ENCODE assay signal across 26 cellular contexts in the genomic region with DNA sequence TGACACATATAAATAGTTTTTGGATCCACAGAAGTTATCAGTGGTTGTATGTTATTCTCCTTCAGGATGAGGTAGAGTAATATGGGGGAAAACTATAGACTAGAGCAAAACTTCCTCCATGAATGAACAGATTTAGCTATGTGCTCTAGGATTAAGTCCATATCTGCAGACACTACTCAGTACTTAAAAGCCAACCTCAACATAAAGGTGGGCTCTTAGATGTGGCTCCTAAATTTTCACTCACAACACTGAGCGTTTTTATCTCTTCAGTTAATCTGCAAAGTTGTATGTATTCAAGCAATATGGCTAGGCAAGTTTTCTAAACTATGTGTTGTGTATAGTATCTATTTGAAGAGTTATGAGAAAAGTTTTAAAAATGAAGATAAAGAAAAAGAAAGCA.
"Had no signal": no experiment of that assay in that cellular context is flagged by ENCODE, and none has a peak within 500 bp of the region (broad histone marks: within the 10 kb centered on the region; RNA-seq: fewer than 3 reads in every experiment).

No MANE protein-coding gene starts in this region.

- H3K4me3 Mint-ChIP-seq: activated CD8-positive, alpha-beta T cell treated with anti-CD3 and anti-CD28 coated beads for 36 hours; activated naive CD4-positive, alpha-beta T cell treated with anti-CD3 and anti-CD28 coated beads, Interleukin-2, amount 10 ng/mL, durations not matched to agents 7 days and 5 days; activated naive CD8-positive, alpha-beta T cell treated with anti-CD3 and anti-CD28 coated beads for 36 hours; activated T-cell treated with anti-CD3 and anti-CD28 coated beads, Interleukin-2, amount 50 U/mL, for 72 hours; T-cell had no signal

- FAIRE-seq: colon had no signal

- H3K27ac ChIP-seq: Peyer's patch, RWPE1, SJSA1, VCaP had no signal

- H3K4me1 Mint-ChIP-seq: activated naive CD4-positive, alpha-beta T cell treated with anti-CD3 and anti-CD28 coated beads, Interleukin-2, amount 10 ng/mL, durations not matched to agents 7 days and 5 days; activated naive CD8-positive, alpha-beta T cell treated with anti-CD3 and anti-CD28 coated beads for 36 hours; T-cell had no signal

- H3K36me3 ChIP-seq: Peyer's patch, SJSA1 had no signal

- H3K27me3 Mint-ChIP-seq: activated CD8-positive, alpha-beta T cell treated with anti-CD3 and anti-CD28 coated beads for 36 hours; activated naive CD4-positive, alpha-beta T cell treated with anti-CD3 and anti-CD28 coated beads, Interleukin-2, amount 10 ng/mL, durations not matched to agents 7 days and 5 days; activated naive CD8-positive, alpha-beta T cell treated with anti-CD3 and anti-CD28 coated beads for 36 hours; T-cell had no signal

- DNase-seq: activated CD4-positive, alpha-beta T cell treated with anti-CD3 and anti-CD28 coated beads for 4 hours; activated CD8-positive, alpha-beta memory T cell treated with anti-CD3 and anti-CD28 coated beads, Interleukin-2, amount 50 U/mL, for 4 hours; activated CD8-positive, alpha-beta T cell treated with anti-CD3 and anti-CD28 coated beads for 36 hours; activated gamma-delta T cell treated with Interleukin-2 at 50 U/mL for 16 hours; activated naive CD4-positive, alpha-beta T cell treated with anti-CD3 and anti-CD28 coated beads, Interleukin-2, amount 10 ng/mL, durations not matched to agents 7 days and 5 days; activated naive CD8-positive, alpha-beta T cell treated with anti-CD3 and anti-CD28 coated beads for 36 hours; activated T-cell treated with anti-CD3 and anti-CD28 coated beads, Interleukin-2, amount 50 U/mL, for 72 hours; cerebellar nuclear complex; NCI-H1092; NCI-H1417; NCI-H1930; NCI-H2107; NCI-H2171 treated with DMSO at 0.1 percent for 48 hours; NCI-H526; NCI-H774; Peyer's patch; SHP77; T-cell; T-helper 2 cell; T1000 had no signal

- H3K9me3 ChIP-seq: Peyer's patch, SJSA1 had no signal

- ATAC-seq: activated CD4-positive, CD25-positive, alpha-beta regulatory T cell treated with anti-CD3 and anti-CD28 coated beads, Interleukin-2, amount 50 U/mL, for 24 hours; activated CD8-positive, alpha-beta T cell treated with anti-CD3 and anti-CD28 coated beads for 36 hours; activated T-cell treated with anti-CD3 and anti-CD28 coated beads, Interleukin-2, amount 50 U/mL, for 72 hours; T-cell had no signal

- H3K36me3 Mint-ChIP-seq: activated naive CD4-positive, alpha-beta T cell treated with anti-CD3 and anti-CD28 coated beads, Interleukin-2, amount 10 ng/mL, durations not matched to agents 7 days and 5 days; activated naive CD8-positive, alpha-beta T cell treated with anti-CD3 and anti-CD28 coated beads for 36 hours; T-cell had no signal

- H3K27ac Mint-ChIP-seq: activated CD8-positive, alpha-beta T cell treated with anti-CD3 and anti-CD28 coated beads for 36 hours; activated naive CD4-positive, alpha-beta T cell treated with anti-CD3 and anti-CD28 coated beads, Interleukin-2, amount 10 ng/mL, durations not matched to agents 7 days and 5 days; activated naive CD8-positive, alpha-beta T cell treated with anti-CD3 and anti-CD28 coated beads for 36 hours; activated T-cell treated with anti-CD3 and anti-CD28 coated beads, Interleukin-2, amount 50 U/mL, for 72 hours; activated T-helper 2 cell treated with anti-CD3 and anti-CD28 coated beads, Interferon-gamma antibody, Interleukin-2, Interleukin-4, amounts not matched to agents 10 μg/mL and 5 μg/mL and 100 μg/mL, durations not matched to agents 14 hours and 24 hours and 36 hours; T-cell had no signal

- H3K27me3 ChIP-seq: Peyer's patch, SJSA1 had no signal

- H3K4me1 ChIP-seq: Peyer's patch, SJSA1 had no signal

- H3K4me3 ChIP-seq: Peyer's patch, SJSA1 had no signal

- H3K9me3 Mint-ChIP-seq: activated CD8-positive, alpha-beta T cell treated with anti-CD3 and anti-CD28 coated beads for 36 hours; activated naive CD8-positive, alpha-beta T cell treated with anti-CD3 and anti-CD28 coated beads for 36 hours had no signal
